29 cellular contexts compared by ENCODE assay signal in genomic region chr12:26283617-26284016, GRCh38.
"Had no signal": no experiment of that assay in that cellular context is flagged by ENCODE, and none has a peak within 500 bp of the region (broad histone marks: within the 10 kb centered on the region; RNA-seq: fewer than 3 reads in every experiment).

No MANE protein-coding gene starts in this region.

- H3K4me1 Mint-ChIP-seq: endodermal cell, neural progenitor cell had no signal

- H3K27ac Mint-ChIP-seq: dendritic cell treated with granulocyte-macrophage colony-stimulating factor and Interleukin-4, amounts not matched to agents 40 ng/mL and 50 ng/mL, for 4 days; endodermal cell; naive thymus-derived CD4-positive, alpha-beta T cell; nephron; neural progenitor cell had no signal

- H3K36me3 Mint-ChIP-seq: naive thymus-derived CD4-positive, alpha-beta T cell; neural progenitor cell had no signal

- H3K9me3 ChIP-seq: colonic mucosa, prostate gland, right atrium auricular region, thoracic aorta, tibial nerve, upper lobe of left lung had no signal

- H3K27ac ChIP-seq: colonic mucosa, epithelial cell of prostate, foreskin keratinocyte, gastroesophageal sphincter, heart left ventricle, hepatocyte, neural progenitor cell, prostate gland, right atrium auricular region, thoracic aorta, tibial nerve, upper lobe of left lung had no signal

- H3K4me3 ChIP-seq: colonic mucosa, gastroesophageal sphincter, heart left ventricle, hepatocyte, neural progenitor cell, prostate gland, right atrium auricular region, smooth muscle cell, thoracic aorta, tibial nerve, upper lobe of left lung had no signal

- H2AFZ ChIP-seq: hepatocyte, neural progenitor cell had no signal

- H3K79me2 ChIP-seq: hepatocyte had no signal

- H3K4me3 Mint-ChIP-seq: dendritic cell treated with granulocyte-macrophage colony-stimulating factor and Interleukin-4, amounts not matched to agents 40 ng/mL and 50 ng/mL, for 4 days; endodermal cell; naive thymus-derived CD4-positive, alpha-beta T cell; nephron; neural progenitor cell had no signal

- ATAC-seq: esophagus mucosa; foreskin keratinocyte; gastroesophageal sphincter; heart left ventricle; left lobe of liver; naive thymus-derived CD4-positive, alpha-beta T cell; sciatic nerve had no signal

- DNase-seq: colonic mucosa; effector CD8-positive, alpha-beta T cell; endodermal cell; foreskin keratinocyte; heart left ventricle; kidney; mesendoderm; midbrain; naive thymus-derived CD4-positive, alpha-beta T cell; stimulated activated CD4-positive, alpha-beta T cell treated with anti-CD3 and anti-CD28 coated beads, Interleukin-12 subunit alpha, Interleukin-12 subunit beta, amount 100 ng/mL, for 4 hours; stimulated activated CD4-positive, alpha-beta T cell treated with anti-CD3 and anti-CD28 coated beads, Interleukin-1b, Interleukin-23, amount 100 ng/mL, for 48 hours; stimulated activated CD4-positive, alpha-beta T cell treated with anti-CD3 and anti-CD28 coated beads, Interleukin-4, amount 100 ng/mL, for 1 hour; stimulated activated CD8-positive, alpha-beta memory T cell treated with anti-CD3 and anti-CD28 coated beads, Interleukin-4, amount 100 ng/mL, for 48 hours; stimulated activated naive CD4-positive, alpha-beta T cell; upper lobe of left lung had no signal

- H3K9ac ChIP-seq: neural progenitor cell had no signal

- H3K4me2 ChIP-seq: hepatocyte, neural progenitor cell, smooth muscle cell had no signal

- H3K4me1 ChIP-seq: colonic mucosa, neural progenitor cell, prostate gland had no signal

- H3K27me3 ChIP-seq: colonic mucosa, foreskin keratinocyte, gastroesophageal sphincter, heart left ventricle, hepatocyte, neural progenitor cell, right atrium auricular region, tibial nerve, upper lobe of left lung had no signal

- H3K9me3 Mint-ChIP-seq: dendritic cell treated with granulocyte-macrophage colony-stimulating factor and Interleukin-4, amounts not matched to agents 40 ng/mL and 50 ng/mL, for 4 days; endodermal cell; nephron; neural progenitor cell had no signal

- H3K36me3 ChIP-seq: colonic mucosa, gastroesophageal sphincter, heart left ventricle, neural progenitor cell, prostate gland, right atrium auricular region, thoracic aorta, tibial nerve, upper lobe of left lung had no signal
